In the genomic region with DNA sequence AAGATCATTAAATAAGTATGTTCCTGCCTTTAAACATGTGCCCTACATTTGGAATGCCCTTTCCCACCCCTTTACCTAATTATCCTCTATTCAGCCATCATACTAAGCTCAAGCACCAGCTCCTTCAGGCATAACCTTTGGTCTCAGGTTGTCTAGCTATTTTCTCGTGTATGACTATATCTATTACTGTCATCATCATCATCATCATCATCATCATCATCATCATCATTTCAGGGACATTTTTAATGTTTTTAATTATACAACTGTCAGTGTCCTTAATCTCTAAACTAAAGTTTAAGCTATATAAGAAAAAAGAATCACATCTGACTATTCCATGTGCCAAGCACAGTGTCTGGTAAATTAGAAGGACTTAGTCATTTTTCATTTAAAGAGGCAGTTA, we compare ENCODE assay signal across 14 cellular contexts.
DNase-seq lines count a peak whose midpoint lies in the region; ATAC-seq, FAIRE-seq and TF ChIP-seq lines count a peak whose summit lies in the region.
"Had no signal": no experiment of that assay in that cellular context is flagged by ENCODE, and none has a peak within 500 bp of the region (broad histone marks: within the 10 kb centered on the region; RNA-seq: fewer than 3 reads in every experiment).

No MANE protein-coding gene starts in this region.

- DNase-seq in HepG2 (ENCODE audit: low spot score) (no peak), right lobe of liver (no peak), hepatocyte (ENCODE audit: low spot score) (no peak), smooth muscle cell (lab: John Stamatoyannopoulos, UW; ENCODE audit: unreplicated experiment) (no peak), left lung (no peak)
- no peak for DNase-seq in natural killer cell treated with Interleukin-12 subunit alpha and Interleukin-12 subunit beta and Interleukin-15 and Interleukin-18, amount 100 ng/mL, for 72 hours (ENCODE audit: low spot score)
- DNase-seq: 8988T; C1 segment of cervical spinal cord; CD4-positive, alpha-beta memory T cell; GF-D8; H7 had no signal

- H3K36me3 ChIP-seq in HepG2 (replicated peaks in 1 of 2; ENCODE audit: control insufficient read depth in 1 of 2, insufficient read depth in 2 of 2, low read length in 2 of 2) (no peaks in the 10 kb centered on the region), right lobe of liver (no peaks in the 10 kb centered on the region), hepatocyte (replicated peaks; ENCODE audit: insufficient read depth, low read depth) (no peaks in the 10 kb centered on the region), smooth muscle cell (ENCODE audit: low read depth) (no peaks in the 10 kb centered on the region), left lung (no peaks in the 10 kb centered on the region)

- H3K9ac ChIP-seq in HepG2 (ENCODE audit: insufficient read depth, low read depth, low read length) (no peak overlapping the region), smooth muscle cell (ENCODE audit: low read depth) (peak overlapping the region; percentile 28)

- no TSS peak for BruUV-seq in HepG2 (replicated peaks; lab: Mats Ljungman, UMichigan)

- H3K4me3 ChIP-seq in HepG2 (replicated peaks in 1 of 3; ENCODE audit: insufficient read depth in 1 of 3, low read depth in 2 of 3, low read length in 3 of 3), result no peak overlapping the region
- no peak overlapping the region for H3K4me3 ChIP-seq in right lobe of liver
- H3K4me3 ChIP-seq in hepatocyte, result no peak overlapping the region
- H3K4me3 ChIP-seq in smooth muscle cell, result no peak overlapping the region
- H3K4me3 ChIP-seq in left lung, result no peak overlapping the region
- H3K4me3 ChIP-seq: A549 had no signal

- H3K4me1 ChIP-seq in HepG2 (ENCODE audit: insufficient read depth, low read length) (no peaks in the 10 kb centered on the region), right lobe of liver (no peaks in the 10 kb centered on the region), hepatocyte (ENCODE audit: insufficient read depth) (no peaks in the 10 kb centered on the region), smooth muscle cell (ENCODE audit: low read depth) (peaks cover 16% of the 10 kb centered on the region), left lung (no peaks in the 10 kb centered on the region)
- H3K4me1 ChIP-seq: A549 had no signal

- POLR2A ChIA-PET in HepG2 (lab: Yijun Ruan, JAX), result no interaction called here

- H3K27ac Mint-ChIP-seq in natural killer cell treated with Interleukin-12 subunit alpha and Interleukin-12 subunit beta and Interleukin-15 and Interleukin-18, amount 100 ng/mL, for 72 hours, result no peak overlapping the region
- H3K27ac Mint-ChIP-seq: CD4-positive, alpha-beta memory T cell had no signal

- intact Hi-C loops in HepG2 (cut with micrococcal nuclease; ENCODE audit: unreplicated experiment), result no loop called here
- intact Hi-C loops in right lobe of liver (cut with DNase I), result no loop called here
- intact Hi-C loops in left lung (cut with DNase I), result no loop called here

- peaks cover 14% of the 10 kb centered on the region for H3F3A ChIP-seq in smooth muscle cell (ENCODE audit: low read depth)

- no peak for ATAC-seq in HepG2
- no peak for ATAC-seq in right lobe of liver
- ATAC-seq in left lung, result no peak
- ATAC-seq in natural killer cell treated with Interleukin-12 subunit alpha and Interleukin-12 subunit beta and Interleukin-15 and Interleukin-18, amount 100 ng/mL, for 72 hours, result no peak

- FAIRE-seq in HepG2 (lab: Jason Lieb, UNC), result no peak
- FAIRE-seq: A549, GM18507 had no signal

- no peak overlapping the region for H2AFZ ChIP-seq in HepG2 (ENCODE audit: low read length)
- H2AFZ ChIP-seq in hepatocyte, result no peak overlapping the region
- peak overlapping the region; percentile 59 for H2AFZ ChIP-seq in smooth muscle cell (ENCODE audit: low read depth)

- H4K20me1 ChIP-seq in HepG2 (ENCODE audit: insufficient read depth, low read length) (no peaks in the 10 kb centered on the region), hepatocyte (ENCODE audit: insufficient read depth, poor library complexity, severe bottlenecking) (no peaks in the 10 kb centered on the region), smooth muscle cell (ENCODE audit: low read depth) (no peaks in the 10 kb centered on the region)

- CTCF ChIA-PET in HepG2 (lab: Yijun Ruan, JAX; ENCODE audit: low intra/inter-chr PET ratio, low total read pairs), result no interaction called here

- in situ Hi-C loops in HepG2 (cut with HindIII; ENCODE audit: extremely low pct_ligation_motif_present, low pct_unique_long_range_greater_than_20kb), result no loop called here

- no peaks in the 10 kb centered on the region for H3K36me3 Mint-ChIP-seq in natural killer cell treated with Interleukin-12 subunit alpha and Interleukin-12 subunit beta and Interleukin-15 and Interleukin-18, amount 100 ng/mL, for 72 hours
- H3K36me3 Mint-ChIP-seq: CD4-positive, alpha-beta memory T cell had no signal

- WGBS in HepG2 (ENCODE audit: low lambda C conversion rate), result 0% methylated on average over 1 of the region's 1 CpG
- 14% methylated on average over 1 of the region's 1 CpG for WGBS in right lobe of liver (ENCODE audit: insufficient coverage, low coverage, low lambda C conversion rate, missing lambda C conversion rate)
- WGBS in hepatocyte (ENCODE audit: low lambda C conversion rate, missing lambda C conversion rate), result 61% methylated on average over 1 of the region's 1 CpG
- WGBS in smooth muscle cell (ENCODE audit: low lambda C conversion rate), result 57% methylated on average over 1 of the region's 1 CpG

- H3K79me2 ChIP-seq in HepG2 (ENCODE audit: insufficient read depth, low read length) (no peaks in the 10 kb centered on the region), hepatocyte (no peaks in the 10 kb centered on the region), smooth muscle cell (ENCODE audit: low read depth) (no peaks in the 10 kb centered on the region)

- no peaks in the 10 kb centered on the region for H3K27me3 Mint-ChIP-seq in natural killer cell treated with Interleukin-12 subunit alpha and Interleukin-12 subunit beta and Interleukin-15 and Interleukin-18, amount 100 ng/mL, for 72 hours
- H3K27me3 Mint-ChIP-seq: CD4-positive, alpha-beta memory T cell had no signal

- H3K27ac ChIP-seq in HepG2 (ENCODE audit: extremely low read length, insufficient read depth, low read length) (no peak overlapping the region), right lobe of liver (no peak overlapping the region), hepatocyte (peak overlapping the region; percentile 32), smooth muscle cell (ENCODE audit: low read depth) (peak overlapping the region; percentile 71), left lung (no peak overlapping the region)
- H3K27ac ChIP-seq: A549 had no signal

- no peak for TF ChIP-seq EP300 in HepG2 (IDR thresholded peaks at IDR 0.05; ENCODE audit: low read depth in 2 of 2, low read length in 2 of 2)
- TF ChIP-seq EP300 in HepG2 (CRISPR knock-in tag; IDR thresholded peaks at IDR 0.05; ENCODE audit: borderline replicate concordance), result no peak

- no peak for TF ChIP-seq RAD21 in HepG2 (CRISPR knock-in tag; IDR thresholded peaks at IDR 0.05)

- H3K9me3 ChIP-seq in HepG2 (ENCODE audit: low read length), result no peaks in the 10 kb centered on the region
- H3K9me3 ChIP-seq in right lobe of liver, result no peaks in the 10 kb centered on the region
- no peaks in the 10 kb centered on the region for H3K9me3 ChIP-seq in hepatocyte (ENCODE audit: low read depth)
- H3K9me3 ChIP-seq in smooth muscle cell (replicated peaks; ENCODE audit: low read depth), result no peaks in the 10 kb centered on the region
- no peaks in the 10 kb centered on the region for H3K9me3 ChIP-seq in left lung
- H3K9me3 ChIP-seq: A549 had no signal

- no peak overlapping the region for H3K4me3 Mint-ChIP-seq in natural killer cell treated with Interleukin-12 subunit alpha and Interleukin-12 subunit beta and Interleukin-15 and Interleukin-18, amount 100 ng/mL, for 72 hours
- H3K4me3 Mint-ChIP-seq: CD4-positive, alpha-beta memory T cell had no signal

- H3K9me3 Mint-ChIP-seq in natural killer cell treated with Interleukin-12 subunit alpha and Interleukin-12 subunit beta and Interleukin-15 and Interleukin-18, amount 100 ng/mL, for 72 hours, result peaks cover 12% of the 10 kb centered on the region
- H3K9me3 Mint-ChIP-seq: HFFc6 had no signal

- no peaks in the 10 kb centered on the region for H3K4me1 Mint-ChIP-seq in natural killer cell treated with Interleukin-12 subunit alpha and Interleukin-12 subunit beta and Interleukin-15 and Interleukin-18, amount 100 ng/mL, for 72 hours (ENCODE audit: low read depth in 2 of 2)
- H3K4me1 Mint-ChIP-seq: CD4-positive, alpha-beta memory T cell had no signal

- H3K4me2 ChIP-seq in HepG2 (ENCODE audit: low read depth, low read length) (no peak overlapping the region), hepatocyte (no peak overlapping the region), smooth muscle cell (peak overlapping the region; percentile 57)
- H3K4me2 ChIP-seq: A549 had no signal

- TF ChIP-seq POLR2A in HepG2 (IDR thresholded peaks at IDR 0.05; ENCODE audit: insufficient read depth in 1 of 2, low read depth in 2 of 2, low read length in 2 of 2), result no peak
- TF ChIP-seq POLR2A in right lobe of liver (IDR thresholded peaks at IDR 0.05), result no peak

- H3K27me3 ChIP-seq in HepG2 (ENCODE audit: control insufficient read depth in 1 of 2, insufficient read depth in 2 of 2, low read length in 2 of 2), result no peaks in the 10 kb centered on the region
- no peaks in the 10 kb centered on the region for H3K27me3 ChIP-seq in right lobe of liver
- H3K27me3 ChIP-seq in hepatocyte, result no peaks in the 10 kb centered on the region
- H3K27me3 ChIP-seq in smooth muscle cell (ENCODE audit: low read depth), result no peaks in the 10 kb centered on the region
- H3K27me3 ChIP-seq in left lung, result no peaks in the 10 kb centered on the region

- no peaks in the 10 kb centered on the region for H3K9me2 ChIP-seq in hepatocyte (replicated peaks; ENCODE audit: insufficient read depth)

- no peak for TF ChIP-seq CTCF in HepG2 (CRISPR knock-in tag; IDR thresholded peaks at IDR 0.05)
- no peak for TF ChIP-seq CTCF in right lobe of liver (IDR thresholded peaks at IDR 0.05)
- TF ChIP-seq CTCF in hepatocyte (IDR thresholded peaks at IDR 0.05; ENCODE audit: poor library complexity), result no peak
- no peak for TF ChIP-seq CTCF in smooth muscle cell (IDR thresholded peaks at IDR 0.05; ENCODE audit: borderline replicate concordance, insufficient read depth, poor library complexity, severe bottlenecking)
- no peak for TF ChIP-seq CTCF in left lung (IDR thresholded peaks at IDR 0.05)

TF ChIP-seq in HepG2, 621 proteins besides CTCF, POLR2A, EP300 and RAD21:
- TF ChIP-seq CREB1 (IDR thresholded peaks at IDR 0.05) (peak; percentile 68), CREB1 (CRISPR knock-in tag; IDR thresholded peaks at IDR 0.05) (no peak), ZNF331 (CRISPR knock-in tag; IDR thresholded peaks at IDR 0.05) (no peak)

Comparison
In these comparisons a context has a peak if more than half of its experiments do, and no peak if none do; other contexts are left out.
1. H3K27ac ChIP-seq: peak in hepatocyte (single experiment) and smooth muscle cell (single experiment); none in HepG2 (single experiment), right lobe of liver (0 of 3) and left lung (0 of 2).